18 cellular contexts compared by ENCODE assay signal in the genomic region with DNA sequence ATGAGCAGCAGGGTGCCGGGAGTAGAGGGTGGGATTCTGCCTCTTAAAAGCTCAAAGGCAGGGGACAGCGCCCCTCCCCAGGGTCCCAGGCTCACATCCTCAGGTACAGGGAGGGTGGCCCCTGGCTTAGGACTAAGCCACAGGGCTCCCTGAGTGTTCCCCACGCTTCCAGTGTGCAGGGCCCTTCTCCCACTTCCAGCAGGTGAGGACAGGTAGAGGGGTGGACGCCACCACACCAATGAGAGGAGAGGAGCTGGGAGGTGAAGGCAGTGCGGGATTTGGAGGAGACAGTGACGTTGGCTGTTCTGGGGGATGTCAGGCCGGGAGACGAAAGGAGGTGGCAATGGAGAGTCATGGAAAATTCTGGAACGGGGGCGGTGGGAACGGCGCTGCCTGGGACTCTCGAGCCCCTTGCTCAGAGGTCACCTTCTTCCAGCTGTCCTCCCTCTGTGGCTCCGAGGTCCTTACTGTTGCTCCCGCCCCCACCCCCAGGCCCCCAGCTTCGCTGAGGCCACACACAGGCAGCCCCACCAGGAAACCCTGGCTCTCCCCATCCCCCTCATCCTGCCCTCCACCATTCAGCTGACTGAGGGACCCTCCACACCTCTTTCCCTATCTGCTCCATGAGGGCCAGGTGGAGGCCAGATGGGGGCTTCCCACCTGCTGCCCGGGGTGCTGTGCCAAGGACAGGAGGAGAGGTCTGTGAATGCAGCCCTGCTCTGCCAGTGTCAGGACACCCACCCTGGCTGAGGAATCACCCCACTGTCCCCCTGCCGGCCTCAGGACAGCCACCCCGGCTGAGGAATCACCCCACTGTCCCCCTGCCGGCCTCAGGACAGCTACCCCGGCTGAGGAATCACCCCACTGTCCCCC. TPM values are rescaled to one million over a fixed set of nuclear protein-coding genes. Genes with fewer than 3 reads are reported as not detected.
DNase-seq lines count a peak whose midpoint lies in the region; ATAC-seq and TF ChIP-seq lines count a peak whose summit lies in the region.
"Had no signal": no experiment of that assay in that cellular context is flagged by ENCODE, and none has a peak within 500 bp of the region (broad histone marks: within the 10 kb centered on the region; RNA-seq: fewer than 3 reads in every experiment).

No MANE protein-coding gene starts in this region.

- DNase-seq in left ventricle myocardium inferior (peak; percentile 3), left ventricle myocardium superior (no peak), chondrocyte (ENCODE audit: low spot score) (peak; percentile 78), mesendoderm (no peak), spleen (peak; percentile 47)
- no peak for DNase-seq in effector CD4-positive, alpha-beta T cell
- DNase-seq in NK-92 treated with Interleukin-12 subunit alpha and Interleukin-12 subunit beta, amount 100 ng/mL, for 24 hours (lab: John Stamatoyannopoulos, UW), result no peak
- DNase-seq: CD4-positive, alpha-beta memory T cell; GF-D8; NCI-H1105 treated with DMSO at 0.1 percent for 48 hours; NCI-H187; NCI-H510A treated with DMSO at 0.1 percent for 48 hours had no signal

- ATAC-seq in left ventricle myocardium superior, result no peak
- no peak for ATAC-seq in HG02870 (IDR thresholded peaks at IDR 0.05; ENCODE audit: unreplicated experiment)
- ATAC-seq: A549, HCT116, Panc1 had no signal

- H2BK120ac ChIP-seq in mesendoderm (ENCODE audit: low read depth, low read length), result no peak overlapping the region

- H3K27ac ChIP-seq in left ventricle myocardium inferior (replicated peaks) (no peak overlapping the region), mesendoderm (ENCODE audit: low read depth, low read length) (no peak overlapping the region), spleen (no peak overlapping the region)
- H3K27ac ChIP-seq: A549, BLaER1, SK-N-MC had no signal

- H3K79me2 ChIP-seq in mesendoderm (ENCODE audit: control insufficient read depth, insufficient read depth, low read length), result no peaks in the 10 kb centered on the region

- H3K4me1 ChIP-seq in left ventricle myocardium inferior, result no peaks in the 10 kb centered on the region
- no peaks in the 10 kb centered on the region for H3K4me1 ChIP-seq in mesendoderm (ENCODE audit: control insufficient read depth, low read depth, low read length)
- H3K4me1 ChIP-seq in spleen, result peaks cover 0 to 34% (median 20%) of the 10 kb centered on the region in 6 donors
- H3K4me1 ChIP-seq: A549 had no signal

- no peak overlapping the region for H3K27ac Mint-ChIP-seq in chondrocyte (ENCODE audit: unreplicated experiment)

- no peak overlapping the region for H3K9ac ChIP-seq in mesendoderm (ENCODE audit: low read length)
- H3K9ac ChIP-seq: BLaER1 had no signal

- intact Hi-C loops in left ventricle myocardium inferior (cut with micrococcal nuclease) (no loop called here), left ventricle myocardium superior (cut with micrococcal nuclease) (no loop called here), spleen (cut with DNase I; ENCODE audit: low total_unique reads) (no loop called here)

- H3K4me3 ChIP-seq in left ventricle myocardium inferior, result no peak overlapping the region
- H3K4me3 ChIP-seq in mesendoderm (ENCODE audit: low read length), result no peak overlapping the region
- no peak overlapping the region for H3K4me3 ChIP-seq in spleen
- H3K4me3 ChIP-seq: A549, BLaER1, SK-N-MC had no signal

- H4K5ac ChIP-seq in mesendoderm (ENCODE audit: low read length), result no peak overlapping the region

- H3K27me3 ChIP-seq in left ventricle myocardium inferior (ENCODE audit: low read depth) (peaks cover 80% of the 10 kb centered on the region), mesendoderm (ENCODE audit: insufficient read depth, low read length, poor library complexity) (no peaks in the 10 kb centered on the region), spleen (replicated peaks in 1 of 7) (peaks cover 0 to 56% (median 22%) of the 10 kb centered on the region in 7 donors)
- H3K27me3 ChIP-seq: BLaER1 had no signal

- H3K9me3 ChIP-seq in left ventricle myocardium inferior (replicated peaks) (peaks cover 8% of the 10 kb centered on the region), spleen (peaks cover 0 to 5% (median 0%) of the 10 kb centered on the region in 8 donors)
- H3K9me3 ChIP-seq: BLaER1 had no signal

- H3K4me3 Mint-ChIP-seq in chondrocyte (ENCODE audit: unreplicated experiment), result no peak overlapping the region

- no peak overlapping the region for H2AK5ac ChIP-seq in mesendoderm (ENCODE audit: low read length)

- no peak overlapping the region for H3K18ac ChIP-seq in mesendoderm (ENCODE audit: low read length)

- no peak overlapping the region for H3K4me2 ChIP-seq in mesendoderm (ENCODE audit: low read length)
- H3K4me2 ChIP-seq: A549, BLaER1 had no signal

- H3K4ac ChIP-seq in mesendoderm (ENCODE audit: low read depth, low read length), result no peak overlapping the region

- H2BK15ac ChIP-seq in mesendoderm (replicated peaks; ENCODE audit: low read depth), result no peak overlapping the region

- TF ChIP-seq POLR2A in spleen (IDR thresholded peaks at IDR 0.05), result no peak

- no peaks in the 10 kb centered on the region for H3K4me1 Mint-ChIP-seq in chondrocyte (ENCODE audit: low read depth)

- H3K23ac ChIP-seq in mesendoderm (ENCODE audit: low read length), result peak overlapping the region; percentile 68

- H3K9me3 Mint-ChIP-seq in chondrocyte (ENCODE audit: low read depth), result peaks cover 5% of the 10 kb centered on the region

- no peak overlapping the region for H2BK5ac ChIP-seq in mesendoderm (ENCODE audit: low read length)

- H4K8ac ChIP-seq in mesendoderm (ENCODE audit: low read depth, low read length), result no peak overlapping the region

- H3K36me3 ChIP-seq in left ventricle myocardium inferior (no peaks in the 10 kb centered on the region), mesendoderm (ENCODE audit: control insufficient read depth, insufficient read depth, low read length) (no peaks in the 10 kb centered on the region), spleen (no peaks in the 10 kb centered on the region)
- H3K36me3 ChIP-seq: BLaER1 had no signal

- no CpG with 5 or more reads among the region's 21 CpGs for WGBS in mesendoderm (ENCODE audit: extremely low coverage, insufficient coverage, low lambda C conversion rate)
- WGBS in spleen, 5 donors, result 75 to 86% (median 78%) methylated on average over 17 to 21 of the region's 21 CpGs

- H3K56ac ChIP-seq in mesendoderm (ENCODE audit: low read length), result no peak overlapping the region

- TF ChIP-seq CTCF in left ventricle myocardium inferior (IDR thresholded peaks at IDR 0.05; ENCODE audit: borderline replicate concordance) (no peak), chondrocyte (IDR thresholded peaks at IDR 0.05) (no peak), spleen (IDR thresholded peaks at IDR 0.05 in 8 of 11, conservative IDR thresholded peaks at IDR 0.05 in 3 of 11) (no peak)

- peaks cover 45% of the 10 kb centered on the region for H3K27me3 Mint-ChIP-seq in chondrocyte (ENCODE audit: low read depth)
- H3K27me3 Mint-ChIP-seq: CD4-positive, alpha-beta memory T cell had no signal

- H3K79me1 ChIP-seq in mesendoderm (ENCODE audit: low read length), result no peaks in the 10 kb centered on the region

- no peaks in the 10 kb centered on the region for H3K36me3 Mint-ChIP-seq in chondrocyte (ENCODE audit: low read depth)
- H3K36me3 Mint-ChIP-seq: CD4-positive, alpha-beta memory T cell had no signal

RNA-seq across cellular contexts. Expression of gene ACSF3, which starts 57.7 kb away (rescaled TPM):
- total RNA-seq in left ventricle myocardium inferior (16.7 TPM), left ventricle myocardium superior (22.5 TPM), chondrocyte (19.5 to 24.4 TPM (median 20.8 TPM) in 3 replicates), spleen (10 to 100 TPM; 39.9 to 68.1 (median 50.0) TPM)
- polyA plus RNA-seq in mesendoderm (2013, experiment 1 of 2), result 7.0 TPM
- polyA plus RNA-seq in mesendoderm (2013, experiment 2 of 2), result 7.1 TPM
- 10 to 100 TPM; 35.4 to 50.2 (median 45.9) TPM for polyA plus RNA-seq in spleen

RNA-seq across cellular contexts. Expression of gene CBFA2T3, which starts 58.9 kb away (rescaled TPM):
- total RNA-seq in left ventricle myocardium inferior (8.6 TPM), left ventricle myocardium superior (11.5 TPM), chondrocyte (0.23 TPM in 1 of 3 replicates, not detected in the others), spleen (10 to 100 TPM; 10.5 to 59.8 (median 56.3) TPM)
- 0.20 TPM for polyA plus RNA-seq in mesendoderm (2013, experiment 1 of 2)
- 0.21 TPM for polyA plus RNA-seq in mesendoderm (2013, experiment 2 of 2)
- polyA plus RNA-seq in spleen, result 10 to 100 TPM in 2 of 3 donors, 1 to 10 TPM in 1; 8.4 to 25.1 (median 14.3) TPM

Comparison
In these comparisons a context has a peak if more than half of its experiments do, and no peak if none do; other contexts are left out.
1. DNase-seq: peak in left ventricle myocardium inferior (single experiment), chondrocyte (single experiment) and spleen (single experiment); none in left ventricle myocardium superior (single experiment), mesendoderm (single experiment), effector CD4-positive, alpha-beta T cell (single experiment) and NK-92 treated with Interleukin-12 subunit alpha and Interleukin-12 subunit beta, amount 100 ng/mL, for 24 hours (single experiment).